21 cellular contexts compared by ENCODE assay signal in the genomic region with DNA sequence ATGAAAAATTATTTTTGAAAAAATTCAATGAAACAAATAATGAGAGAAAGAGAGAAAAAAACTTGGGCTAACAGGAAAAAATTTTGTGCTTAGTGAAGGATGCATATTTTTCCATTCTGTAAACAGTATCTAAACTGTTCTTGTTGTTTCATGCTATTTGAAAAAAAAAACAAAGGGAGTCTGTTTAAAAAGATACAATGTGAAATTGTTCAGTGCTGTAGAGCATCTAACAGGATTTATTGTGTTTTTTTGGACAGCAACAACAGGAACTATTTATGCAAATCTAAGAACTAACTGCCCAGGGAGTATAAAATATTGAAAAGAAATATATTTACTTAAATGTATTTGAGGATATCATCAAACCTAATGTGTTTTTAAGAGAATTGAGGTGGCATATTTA. TPM values are rescaled to one million over a fixed set of nuclear protein-coding genes. Genes with fewer than 3 reads are reported as not detected.
"Had no signal": no experiment of that assay in that cellular context is flagged by ENCODE, and none has a peak within 500 bp of the region (broad histone marks: within the 10 kb centered on the region; RNA-seq: fewer than 3 reads in every experiment).

No MANE protein-coding gene starts in this region.

- H3K4me1 ChIP-seq: sigmoid colon, stomach, upper lobe of left lung had no signal

- H3K27ac ChIP-seq: parathyroid adenoma, sigmoid colon, stomach, thoracic aorta, upper lobe of left lung had no signal

- DNase-seq: activated B cell treated with CpG ODN at 0.5 μM for 24 hours; activated CD4-positive, alpha-beta T cell treated with anti-CD3 and anti-CD28 coated beads for 36 hours; activated CD4-positive, alpha-beta T cell treated with anti-CD3 and anti-CD28 coated beads, Interleukin-2, amount 50 U/mL, for 48 hours; activated naive CD4-positive, alpha-beta T cell treated with anti-CD3 and anti-CD28 coated beads for 36 hours; activated naive CD8-positive, alpha-beta T cell treated with anti-CD3 and anti-CD28 coated beads, Interleukin-2, amount 10 ng/mL, durations not matched to agents 7 days and 5 days; activated T-cell treated with anti-CD3 and anti-CD28 coated beads, Interleukin-2, amount 50 U/mL, for 48 hours; amniotic stem cell; effector CD4-positive, alpha-beta T cell; left cardiac atrium; mucosa of descending colon; nephron progenitor cell; sigmoid colon; stimulated activated CD4-positive, alpha-beta T cell treated with anti-CD3 and anti-CD28 coated beads, Interleukin-15, amount 100 ng/mL, for 24 hours; stomach; T-helper 17 cell; upper lobe of left lung had no signal

- H3K36me3 ChIP-seq: sigmoid colon, stomach, thoracic aorta, upper lobe of left lung had no signal

- H3K9me3 ChIP-seq: mucosa of descending colon, sigmoid colon, stomach, thoracic aorta, upper lobe of left lung had no signal

- H3K4me3 ChIP-seq: mucosa of descending colon, sigmoid colon, smooth muscle cell, stomach, thoracic aorta, upper lobe of left lung had no signal

- ATAC-seq: activated CD4-positive, alpha-beta T cell treated with anti-CD3 and anti-CD28 coated beads for 36 hours; left cardiac atrium; mucosa of descending colon; stimulated activated memory B cell treated with anti-CD40 and anti-IgM and Interleukin-4, amounts not matched to agents 10 μg/mL and 1 μg/mL and 100 μg/mL, for 72 hours; T-helper 17 cell had no signal

- H3K27me3 ChIP-seq: sigmoid colon, stomach, upper lobe of left lung had no signal

RNA-seq across cellular contexts. Expression of a gene that starts 55.1 kb away (rescaled TPM):
- total RNA-seq: activated B cell treated with CpG ODN at 0.5 μM for 24 hours; activated naive CD4-positive, alpha-beta T cell treated with anti-CD3 and anti-CD28 coated beads for 36 hours; activated naive CD8-positive, alpha-beta T cell treated with anti-CD3 and anti-CD28 coated beads, Interleukin-2, amount 10 ng/mL, durations not matched to agents 7 days and 5 days; liver; smooth muscle cell; T-helper 17 cell; thoracic aorta; upper lobe of left lung had no signal
